In genomic region chr10:110870823-110871235, GRCh38 we compare ENCODE assay signal across 8 cellular contexts. TPM values are rescaled to one million over a fixed set of nuclear protein-coding genes. Genes with fewer than 3 reads are reported as not detected.
DNase-seq lines count a peak whose midpoint lies in the region; ATAC-seq, FAIRE-seq and TF ChIP-seq lines count a peak whose summit lies in the region.

No MANE protein-coding gene starts in this region.

- H3K23ac ChIP-seq in mesenchymal stem cell (ENCODE audit: low read length in 2 of 2), result no peak overlapping the region

- H3K9ac ChIP-seq in astrocyte (ENCODE audit: low read length), result peak overlapping the region; percentile 83
- H3K9ac ChIP-seq in mesenchymal stem cell (ENCODE audit: low read length), result peak overlapping the region; percentile 95

- H3K4me1 ChIP-seq in astrocyte (ENCODE audit: insufficient read depth, low read length), result peaks cover 7% of the 10 kb centered on the region
- H3K4me1 ChIP-seq in mesenchymal stem cell (ENCODE audit: control insufficient read depth, insufficient read depth, low read depth, low read length), result peaks cover 2% of the 10 kb centered on the region
- H3K4me1 ChIP-seq in upper lobe of right lung, result peaks cover 35% of the 10 kb centered on the region

- peak overlapping the region; percentile 94 for H3K27ac Mint-ChIP-seq in activated naive CD4-positive, alpha-beta T cell treated with anti-CD3 and anti-CD28 coated beads, Interleukin-2, amount 10 ng/mL, durations not matched to agents 7 days and 5 days
- peak overlapping the region; percentile 85 for H3K27ac Mint-ChIP-seq in astrocyte (ENCODE audit: unreplicated experiment)

- peak overlapping the region; percentile 60 for H2AK5ac ChIP-seq in mesenchymal stem cell (ENCODE audit: low read length, severe bottlenecking)

- H3K27ac ChIP-seq in astrocyte (ENCODE audit: low read depth, low read length) (peak overlapping the region; percentile 85), mesenchymal stem cell (ENCODE audit: low read length, poor library complexity, severe bottlenecking) (no peak overlapping the region), upper lobe of right lung (peak overlapping the region; percentile 94)

- peak overlapping the region; percentile 93 to 95 for H3K4ac ChIP-seq in mesenchymal stem cell (ENCODE audit: low read depth in 1 of 2, low read length in 2 of 2)

- H3K14ac ChIP-seq in mesenchymal stem cell (ENCODE audit: low read length in 2 of 2), result no peak overlapping the region

- peak overlapping the region; percentile 76 for H2BK120ac ChIP-seq in mesenchymal stem cell (ENCODE audit: low read depth, low read length)

- H3K9me3 ChIP-seq in astrocyte (ENCODE audit: insufficient read depth, low read depth, low read length), result no peaks in the 10 kb centered on the region
- H3K9me3 ChIP-seq in mesenchymal stem cell (ENCODE audit: control insufficient read depth, low read length), result no peaks in the 10 kb centered on the region
- H3K9me3 ChIP-seq in upper lobe of right lung, result no peaks in the 10 kb centered on the region

- ATAC-seq in upper lobe of right lung (no peak), HG03439 (IDR thresholded peaks at IDR 0.05; ENCODE audit: unreplicated experiment) (no peak)

- WGBS in mesenchymal stem cell, result 84% methylated on average over 10 of the region's 10 CpGs

- peak overlapping the region; percentile 22 to 68 for H2BK12ac ChIP-seq in mesenchymal stem cell (ENCODE audit: low read length in 2 of 2)

- H3K4me2 ChIP-seq in astrocyte (ENCODE audit: low read length), result peak overlapping the region; percentile 84
- H3K4me2 ChIP-seq in mesenchymal stem cell (ENCODE audit: low read length, poor library complexity, severe bottlenecking), result no peak overlapping the region

- H3K36me3 Mint-ChIP-seq in activated naive CD4-positive, alpha-beta T cell treated with anti-CD3 and anti-CD28 coated beads, Interleukin-2, amount 10 ng/mL, durations not matched to agents 7 days and 5 days, result peaks cover 22% of the 10 kb centered on the region
- no peaks in the 10 kb centered on the region for H3K36me3 Mint-ChIP-seq in astrocyte (ENCODE audit: low read depth, unreplicated experiment)

- peak overlapping the region; percentile 59 for H3K4me3 ChIP-seq in astrocyte (ENCODE audit: insufficient read depth, low read depth, low read length)
- peak overlapping the region in 1 of 2 experiments; percentile 92 for H3K4me3 ChIP-seq in mesenchymal stem cell (ENCODE audit: insufficient read depth in 1 of 2, low read depth in 1 of 2, low read length in 2 of 2)
- peak overlapping the region; percentile 89 for H3K4me3 ChIP-seq in upper lobe of right lung

- no peak for FAIRE-seq in astrocyte (lab: Jason Lieb, UNC)

- peak overlapping the region; percentile 52 for H4K8ac ChIP-seq in mesenchymal stem cell (ENCODE audit: low read length)

- H2AFZ ChIP-seq in astrocyte (ENCODE audit: low read depth, low read length) (peak overlapping the region; percentile 96), mesenchymal stem cell (ENCODE audit: low read depth, low read length) (no peak overlapping the region)

- H3K4me1 Mint-ChIP-seq in activated naive CD4-positive, alpha-beta T cell treated with anti-CD3 and anti-CD28 coated beads, Interleukin-2, amount 10 ng/mL, durations not matched to agents 7 days and 5 days, result peaks cover 76% of the 10 kb centered on the region
- peaks cover 20% of the 10 kb centered on the region for H3K4me1 Mint-ChIP-seq in astrocyte (ENCODE audit: low read depth, unreplicated experiment)

- TF ChIP-seq CTCF in astrocyte (IDR thresholded peaks at IDR 0.05; ENCODE audit: insufficient read depth, low read depth, low read length) (no peak), upper lobe of right lung (IDR thresholded peaks at IDR 0.05) (no peak)

- H3K79me2 ChIP-seq in astrocyte (ENCODE audit: insufficient read depth, low read length), result peaks cover 28% of the 10 kb centered on the region

- peak overlapping the region; percentile 89 for H3K4me3 Mint-ChIP-seq in activated naive CD4-positive, alpha-beta T cell treated with anti-CD3 and anti-CD28 coated beads, Interleukin-2, amount 10 ng/mL, durations not matched to agents 7 days and 5 days
- peak overlapping the region; percentile 88 for H3K4me3 Mint-ChIP-seq in astrocyte (ENCODE audit: unreplicated experiment)

- H4K20me1 ChIP-seq in astrocyte (ENCODE audit: insufficient read depth, low read length), result no peaks in the 10 kb centered on the region

- H3K18ac ChIP-seq in mesenchymal stem cell (ENCODE audit: low read depth in 1 of 2, low read length in 2 of 2), result peak overlapping the region; percentile 82 to 89

- no peaks in the 10 kb centered on the region for H3K27me3 ChIP-seq in astrocyte (ENCODE audit: insufficient read depth, low read length)
- H3K27me3 ChIP-seq in mesenchymal stem cell (ENCODE audit: control insufficient read depth in 1 of 2, insufficient read depth in 1 of 2, low read length in 2 of 2), result no peaks in the 10 kb centered on the region
- H3K27me3 ChIP-seq in upper lobe of right lung, result no peaks in the 10 kb centered on the region

- no peak for DNase-seq in activated naive CD4-positive, alpha-beta T cell treated with anti-CD3 and anti-CD28 coated beads, Interleukin-2, amount 10 ng/mL, durations not matched to agents 7 days and 5 days
- DNase-seq in activated naive CD4-positive, alpha-beta T cell (lab: John Stamatoyannopoulos, UW), result no peak
- DNase-seq in astrocyte (ENCODE audit: low read depth) (no peak), mesenchymal stem cell (peak; percentile 24), upper lobe of right lung (no peak), globus pallidus (ENCODE audit: low spot score) (no peak), NCI-H2171 (lab: John Stamatoyannopoulos, UW) (no peak)

- H3K36me3 ChIP-seq in astrocyte (ENCODE audit: insufficient read depth, low read length), result no peaks in the 10 kb centered on the region
- H3K36me3 ChIP-seq in mesenchymal stem cell (ENCODE audit: control insufficient read depth in 1 of 2, insufficient read depth in 2 of 2, low read depth in 1 of 2, low read length in 2 of 2), result peaks cover 0 to 4% of the 10 kb centered on the region in 2 experiments
- H3K36me3 ChIP-seq in upper lobe of right lung, result no peaks in the 10 kb centered on the region

- peak overlapping the region; percentile 77 for H4K91ac ChIP-seq in mesenchymal stem cell (ENCODE audit: low read length)

- peak overlapping the region; percentile 73 for H2BK15ac ChIP-seq in mesenchymal stem cell (ENCODE audit: low read depth, poor library complexity, severe bottlenecking)

- CTCF ChIA-PET in activated naive CD4-positive, alpha-beta T cell treated with anti-CD3 and anti-CD28 coated beads, Interleukin-2, amount 10 ng/mL, durations not matched to agents 7 days and 5 days (lab: Charles Lee), result interaction anchor here (1.0 kb wide), 1 partner anchor 68 kb away, joined by 3 read pairs; no protein-coding TSS in a partner anchor

- no peaks in the 10 kb centered on the region for H3K79me1 ChIP-seq in mesenchymal stem cell (replicated peaks; ENCODE audit: low read length, poor library complexity, severe bottlenecking)

- intact Hi-C loops in upper lobe of right lung (cut with DNase I), result no loop called here

- H3K27me3 Mint-ChIP-seq in activated naive CD4-positive, alpha-beta T cell treated with anti-CD3 and anti-CD28 coated beads, Interleukin-2, amount 10 ng/mL, durations not matched to agents 7 days and 5 days, result no peaks in the 10 kb centered on the region
- H3K27me3 Mint-ChIP-seq in astrocyte (ENCODE audit: low read depth, unreplicated experiment), result no peaks in the 10 kb centered on the region

- no peaks in the 10 kb centered on the region for H3K9me3 Mint-ChIP-seq in activated naive CD4-positive, alpha-beta T cell treated with anti-CD3 and anti-CD28 coated beads, Interleukin-2, amount 10 ng/mL, durations not matched to agents 7 days and 5 days
- H3K9me3 Mint-ChIP-seq in astrocyte (ENCODE audit: unreplicated experiment), result no peaks in the 10 kb centered on the region

- H2BK5ac ChIP-seq in mesenchymal stem cell (ENCODE audit: low read depth, low read length, poor library complexity, severe bottlenecking), result no peak overlapping the region

RNA-seq across cellular contexts. Expression of gene PDCD4, which starts 0.9 kb away (rescaled TPM):
- total RNA-seq in astrocyte, result 79.9 and 84.2 TPM in 2 replicates
- 35.1 TPM for polyA plus RNA-seq in mesenchymal stem cell (2013, experiment 1 of 2)
- 36.7 TPM for polyA plus RNA-seq in mesenchymal stem cell (2013, experiment 2 of 2)
- total RNA-seq in upper lobe of right lung, result 48.6 TPM

RNA-seq across cellular contexts. Expression of gene BBIP1, which starts 48.2 kb away (rescaled TPM):
- total RNA-seq in astrocyte (24.1 and 26.3 TPM in 2 replicates), upper lobe of right lung (25.3 TPM)
- 42.1 TPM for polyA plus RNA-seq in mesenchymal stem cell (2013, experiment 1 of 2)
- 44.6 TPM for polyA plus RNA-seq in mesenchymal stem cell (2013, experiment 2 of 2)

RNA-seq across cellular contexts. Expression of gene SHOC2, which starts 48.6 kb away (rescaled TPM):
- total RNA-seq in astrocyte, result 80.7 and 82.0 TPM in 2 replicates
- 35.4 TPM for polyA plus RNA-seq in mesenchymal stem cell (2013, experiment 1 of 2)
- 37.1 TPM for polyA plus RNA-seq in mesenchymal stem cell (2013, experiment 2 of 2)
- 58.4 TPM for total RNA-seq in upper lobe of right lung
